24 cellular contexts compared by ENCODE assay signal in the genomic region with DNA sequence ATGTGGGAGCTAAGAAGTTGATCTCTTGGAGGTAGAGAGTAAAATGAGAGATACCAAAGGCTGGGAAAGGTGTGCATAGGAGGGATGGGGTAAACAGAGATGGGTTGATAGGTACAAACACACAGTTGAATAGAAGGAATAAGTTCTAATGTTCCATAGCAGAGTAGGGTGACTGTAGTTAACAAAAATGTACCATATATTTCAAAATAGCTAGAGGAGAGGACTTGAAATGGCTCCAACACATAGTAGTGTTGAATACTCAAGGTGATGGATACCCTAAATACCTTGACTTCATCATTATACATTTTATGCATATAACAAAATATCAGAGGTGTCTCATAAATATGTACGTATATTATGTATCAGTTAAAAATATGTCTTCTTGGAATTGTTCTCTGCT.
DNase-seq lines count a peak whose midpoint lies in the region; ATAC-seq and TF ChIP-seq lines count a peak whose summit lies in the region.
"Had no signal": no experiment of that assay in that cellular context is flagged by ENCODE, and none has a peak within 500 bp of the region (broad histone marks: within the 10 kb centered on the region; RNA-seq: fewer than 3 reads in every experiment).

No MANE protein-coding gene starts in this region.

- H3K4me1 ChIP-seq in smooth muscle cell (ENCODE audit: low read depth), result no peaks in the 10 kb centered on the region
- no peaks in the 10 kb centered on the region for H3K4me1 ChIP-seq in adrenal gland (replicated peaks in 1 of 2)
- H3K4me1 ChIP-seq: BLaER1 treated with 17β-estradiol and CSF1 and Interleukin-3, amounts not matched to agents 10 nM and 100 nM; SJCRH30 had no signal

- H2AFZ ChIP-seq in smooth muscle cell (ENCODE audit: low read depth), result no peak overlapping the region

- no peak overlapping the region for H3K4me3 Mint-ChIP-seq in nephron progenitor cell
- H3K4me3 Mint-ChIP-seq: CD4-positive, alpha-beta T cell had no signal

- no peaks in the 10 kb centered on the region for H3K27me3 ChIP-seq in smooth muscle cell (ENCODE audit: low read depth)
- no peaks in the 10 kb centered on the region for H3K27me3 ChIP-seq in adrenal gland
- H3K27me3 ChIP-seq: BLaER1 treated with 17β-estradiol and CSF1 and Interleukin-3, amounts not matched to agents 10 nM and 100 nM; SJCRH30 had no signal

- 84% methylated on average over 1 of the region's 1 CpG for WGBS in smooth muscle cell (ENCODE audit: low lambda C conversion rate)
- 70 to 81% (median 76%) methylated on average over 1 of the region's 1 CpG for WGBS in adrenal gland, 4 donors

- no peaks in the 10 kb centered on the region for H3K4me1 Mint-ChIP-seq in nephron progenitor cell

- no peaks in the 10 kb centered on the region for H3K36me3 ChIP-seq in smooth muscle cell (ENCODE audit: low read depth)
- no peaks in the 10 kb centered on the region for H3K36me3 ChIP-seq in adrenal gland (replicated peaks in 1 of 2)
- H3K36me3 ChIP-seq: BLaER1 treated with 17β-estradiol and CSF1 and Interleukin-3, amounts not matched to agents 10 nM and 100 nM; SJCRH30 had no signal

- no peaks in the 10 kb centered on the region for H3K36me3 Mint-ChIP-seq in nephron progenitor cell (ENCODE audit: low read depth)

- TF ChIP-seq POLR2A in adrenal gland (IDR thresholded peaks at IDR 0.05), result no peak

- no peaks in the 10 kb centered on the region for H3K9me3 Mint-ChIP-seq in nephron progenitor cell

- no peaks in the 10 kb centered on the region for H3K9me3 ChIP-seq in smooth muscle cell (replicated peaks; ENCODE audit: low read depth)
- no peaks in the 10 kb centered on the region for H3K9me3 ChIP-seq in adrenal gland (replicated peaks in 1 of 3)
- H3K9me3 ChIP-seq: BLaER1 treated with 17β-estradiol and CSF1 and Interleukin-3, amounts not matched to agents 10 nM and 100 nM; SJCRH30 had no signal

- H3K27ac ChIP-seq in smooth muscle cell (ENCODE audit: low read depth) (peak overlapping the region; percentile 3), adrenal gland (no peak overlapping the region)
- H3K27ac ChIP-seq: BLaER1 treated with 17β-estradiol and CSF1 and Interleukin-3, amounts not matched to agents 10 nM and 100 nM; HL-60; SJCRH30 had no signal

- no peaks in the 10 kb centered on the region for H4K20me1 ChIP-seq in smooth muscle cell (ENCODE audit: low read depth)
- H4K20me1 ChIP-seq: BLaER1 treated with 17β-estradiol and CSF1 and Interleukin-3, amounts not matched to agents 10 nM and 100 nM had no signal

- no peaks in the 10 kb centered on the region for H3F3A ChIP-seq in smooth muscle cell (ENCODE audit: low read depth)

- DNase-seq in HS-27A (ENCODE audit: low read depth) (peak; percentile 48), amniotic epithelial cell (ENCODE audit: low read depth) (peak; percentile 32), fibroblast of pulmonary artery (ENCODE audit: low read depth) (peak; percentile 16), smooth muscle cell (lab: John Stamatoyannopoulos, UW; ENCODE audit: unreplicated experiment) (no peak), nephron progenitor cell (no peak), COLO829 (ENCODE audit: low spot score) (no peak), adrenal gland (no peak)
- DNase-seq: AML-193; CD4-positive, alpha-beta T cell; COR-L47; KBM-7; NCI-H1105 treated with DMSO at 0.1 percent for 48 hours; NCI-H146; NCI-H1930; NCI-H2107; NCI-H446; NCI-H524 treated with DMSO at 0.1 percent for 48 hours; NCI-H774; NK-92 treated with Interleukin-12 subunit alpha and Interleukin-12 subunit beta, amount 100 ng/mL, for 24 hours; PC-3; SJCRH30 had no signal

- H3K9ac ChIP-seq in smooth muscle cell (ENCODE audit: low read depth), result no peak overlapping the region
- H3K9ac ChIP-seq: BLaER1 treated with 17β-estradiol and CSF1 and Interleukin-3, amounts not matched to agents 10 nM and 100 nM had no signal

- no peak overlapping the region for H3K27ac Mint-ChIP-seq in nephron progenitor cell
- H3K27ac Mint-ChIP-seq: CD4-positive, alpha-beta T cell had no signal

- intact Hi-C loops in adrenal gland (cut with DNase I), result no loop called here

- H3K79me2 ChIP-seq in smooth muscle cell (ENCODE audit: low read depth), result no peaks in the 10 kb centered on the region

- ATAC-seq in HG02588 (IDR thresholded peaks at IDR 0.05; ENCODE audit: unreplicated experiment), result no peak
- ATAC-seq: PC-3 had no signal

- no peaks in the 10 kb centered on the region for H3K27me3 Mint-ChIP-seq in nephron progenitor cell (ENCODE audit: low read depth, poor library complexity)
- H3K27me3 Mint-ChIP-seq: CD4-positive, alpha-beta T cell had no signal

- peak overlapping the region; percentile 63 for H3K4me2 ChIP-seq in smooth muscle cell
- H3K4me2 ChIP-seq: BLaER1 treated with 17β-estradiol and CSF1 and Interleukin-3, amounts not matched to agents 10 nM and 100 nM had no signal

- TF ChIP-seq CTCF in fibroblast of pulmonary artery (IDR thresholded peaks at IDR 0.05; ENCODE audit: low read length, missing control alignments) (no peak), smooth muscle cell (IDR thresholded peaks at IDR 0.05; ENCODE audit: borderline replicate concordance, insufficient read depth, poor library complexity, severe bottlenecking) (no peak), nephron progenitor cell (IDR thresholded peaks at IDR 0.05) (no peak), adrenal gland (IDR thresholded peaks at IDR 0.05) (no peak)

- H3K4me3 ChIP-seq in fibroblast of pulmonary artery (replicated peaks; ENCODE audit: low read depth, low read length) (no peak overlapping the region), smooth muscle cell (no peak overlapping the region), adrenal gland (no peak overlapping the region)
- H3K4me3 ChIP-seq: BLaER1 treated with 17β-estradiol and CSF1 and Interleukin-3, amounts not matched to agents 10 nM and 100 nM; SJCRH30 had no signal

Comparison
In these comparisons a context has a peak if more than half of its experiments do, and no peak if none do; other contexts are left out.
1. DNase-seq: peak in HS-27A (single experiment), amniotic epithelial cell (single experiment) and fibroblast of pulmonary artery (single experiment); none in smooth muscle cell (single experiment), nephron progenitor cell (single experiment), COLO829 (single experiment) and adrenal gland (0 of 7).